In the genomic region with DNA sequence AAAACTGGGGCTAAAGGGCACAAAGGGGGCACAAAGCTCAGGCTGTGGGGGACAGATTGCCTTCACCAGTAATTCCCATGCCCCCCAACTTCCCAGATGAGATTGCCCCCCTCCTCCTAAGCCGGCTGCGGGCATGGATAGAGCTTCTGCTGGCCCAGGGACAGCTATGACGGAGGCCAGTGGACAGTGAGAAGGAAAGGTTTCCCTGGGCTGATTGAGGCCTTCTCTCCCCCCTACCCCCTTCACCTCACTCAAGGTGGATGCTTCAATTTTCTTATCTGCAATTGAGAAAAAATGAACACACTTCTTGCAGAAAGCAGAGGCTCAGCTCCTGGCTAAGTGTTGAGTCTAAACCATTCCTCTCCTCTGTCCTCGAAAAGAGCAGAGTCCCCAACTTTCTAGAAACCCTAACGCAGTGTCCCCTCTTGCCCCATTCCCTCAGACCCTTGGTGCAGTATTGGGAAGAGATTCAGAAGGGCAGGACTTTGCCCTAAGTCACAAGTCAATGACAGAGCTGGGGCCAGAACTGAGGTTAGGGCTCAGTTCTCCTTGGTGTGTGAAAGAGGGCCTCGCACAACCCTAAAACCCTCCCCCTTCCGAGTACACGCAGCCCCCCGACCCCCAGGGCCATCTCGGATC, we compare ENCODE assay signal across 1 cellular context.
TF ChIP-seq lines count a peak whose summit lies in the region.

No MANE protein-coding gene starts in this region.

TF ChIP-seq in IMR-90, 13 proteins besides CTCF, POLR2A, EP300 and RAD21:
- TF ChIP-seq MXI1 (IDR thresholded peaks at IDR 0.05; ENCODE audit: borderline replicate concordance, low read depth, low read length): no peak; the same call in 1 of the 2 replicates
- TF ChIP-seq BHLHE40 (IDR thresholded peaks at IDR 0.05; ENCODE audit: low read depth, low read length): no peak
- peak; percentile 31; the same call in 1 of the 2 replicates for TF ChIP-seq CHD1 (IDR thresholded peaks at IDR 0.05; ENCODE audit: low read depth, low read length)
- no peak for TF ChIP-seq CEBPB (IDR thresholded peaks at IDR 0.05; ENCODE audit: low read depth, low read length)
- no peak for TF ChIP-seq NFE2L2 (IDR thresholded peaks at IDR 0.05; ENCODE audit: low read depth, low read length)
- TF ChIP-seq RCOR1 (IDR thresholded peaks at IDR 0.05; ENCODE audit: insufficient replicate concordance, low read length): no peak
TF ChIP-seq in IMR-90: peak in this region for 1.
